In the genomic region with DNA sequence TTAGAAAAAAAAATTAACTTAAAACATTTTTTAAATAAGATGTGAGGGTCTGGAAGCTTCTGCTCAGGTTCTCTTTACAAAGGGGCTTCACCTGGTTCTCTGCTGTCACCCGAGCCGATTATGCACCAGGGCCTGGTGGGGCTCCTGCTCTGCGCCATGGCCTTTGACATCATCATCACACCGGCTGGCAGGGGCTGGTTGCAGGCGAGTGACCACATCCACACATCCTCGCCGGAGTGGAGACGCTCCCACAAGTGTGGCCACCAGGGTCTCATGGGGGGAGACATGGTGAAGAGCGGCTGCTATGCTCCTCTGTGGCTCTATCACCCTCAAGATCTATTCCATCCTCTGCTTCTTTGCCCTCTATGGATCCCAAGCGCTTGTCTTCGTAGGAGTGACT, we compare ENCODE assay signal across 18 cellular contexts. TPM values are rescaled to one million over a fixed set of nuclear protein-coding genes. Genes with fewer than 3 reads are reported as not detected.
DNase-seq lines count a peak whose midpoint lies in the region; TF ChIP-seq lines count a peak whose summit lies in the region.
"Had no signal": no experiment of that assay in that cellular context is flagged by ENCODE, and none has a peak within 500 bp of the region (broad histone marks: within the 10 kb centered on the region; RNA-seq: fewer than 3 reads in every experiment).

No MANE protein-coding gene starts in this region.

- H2AFZ ChIP-seq in neuronal stem cell (ENCODE audit: low read length), result no peak overlapping the region
- H2AFZ ChIP-seq: GM23338 had no signal

- no peak overlapping the region for H2BK5ac ChIP-seq in neuronal stem cell (ENCODE audit: low read length)

- DNase-seq in caudate nucleus (lab: John Stamatoyannopoulos, UW) (no peak), neuronal stem cell (ENCODE audit: low spot score) (no peak), substantia nigra (lab: John Stamatoyannopoulos, UW) (no peak), NCI-H146 (lab: John Stamatoyannopoulos, UW) (no peak), GM20000 (ENCODE audit: low spot score) (no peak)
- DNase-seq in NK-92 treated with Interleukin-12 subunit alpha and Interleukin-12 subunit beta, amount 100 ng/mL, for 24 hours (lab: John Stamatoyannopoulos, UW), result no peak
- no peak for DNase-seq in activated T-cell treated with anti-CD3 and anti-CD28 coated beads, Interleukin-2, amount 50 U/mL, for 48 hours
- DNase-seq: Calu3; CD4-positive, alpha-beta T cell; CD8-positive, alpha-beta memory T cell; DMS53; DMS79 treated with DMSO at 0.1 percent for 48 hours; GF-D8; H9 had no signal

- H4K8ac ChIP-seq in neuronal stem cell (ENCODE audit: low read depth, low read length), result no peak overlapping the region

- no CpG with 5 or more reads among the region's 11 CpGs for WGBS in neuronal stem cell (ENCODE audit: extremely low coverage in 2 of 2, insufficient read length in 2 of 2, insufficient replicate concordance in 1 of 2), 2 donors

- H3K27ac ChIP-seq in BLaER1 (no peak overlapping the region), caudate nucleus (ENCODE audit: low read depth, low read length) (peak overlapping the region; percentile 94), neuronal stem cell (replicated peaks; ENCODE audit: low read length) (no peak overlapping the region), substantia nigra (ENCODE audit: low read depth, low read length, poor library complexity, severe bottlenecking) (peak overlapping the region; percentile 54)
- H3K27ac ChIP-seq: 22Rv1; BLaER1 treated with 17β-estradiol and CSF1 and Interleukin-3, amounts not matched to agents 10 nM and 100 nM had no signal

- H4K20me1 ChIP-seq in BLaER1, result no peaks in the 10 kb centered on the region

- no peak overlapping the region for H3K23ac ChIP-seq in neuronal stem cell (ENCODE audit: low read depth, low read length, poor library complexity)

- no peaks in the 10 kb centered on the region for H3K79me1 ChIP-seq in neuronal stem cell (ENCODE audit: low read depth, low read length)

- H2BK15ac ChIP-seq in neuronal stem cell (ENCODE audit: low read length), result no peak overlapping the region

- H3K4ac ChIP-seq in neuronal stem cell (ENCODE audit: low read length), result no peak overlapping the region

- H2BK120ac ChIP-seq in neuronal stem cell (ENCODE audit: low read depth, low read length), result peak overlapping the region; percentile 40

- H3K18ac ChIP-seq in neuronal stem cell (ENCODE audit: low read length), result peak overlapping the region; percentile 50

- H3K27me3 ChIP-seq in BLaER1, result no peaks in the 10 kb centered on the region
- H3K27me3 ChIP-seq in neuronal stem cell (ENCODE audit: control insufficient read depth in 3 of 3, insufficient read depth in 3 of 3, low read depth in 1 of 3, low read length in 3 of 3), result peaks cover 0 to 3% (median 0%) of the 10 kb centered on the region in 3 experiments
- H3K27me3 ChIP-seq: BLaER1 treated with 17β-estradiol and CSF1 and Interleukin-3, amounts not matched to agents 10 nM and 100 nM had no signal

- H3K4me1 ChIP-seq in BLaER1 (peaks cover 51% of the 10 kb centered on the region), neuronal stem cell (ENCODE audit: control insufficient read depth in 2 of 2, insufficient read depth in 1 of 2, low read depth in 1 of 2, low read length in 2 of 2) (peaks cover 0 to 3% of the 10 kb centered on the region in 2 donors)

- H3K9ac ChIP-seq in BLaER1 (no peak overlapping the region), neuronal stem cell (ENCODE audit: low read depth, low read length, poor library complexity) (no peak overlapping the region)
- H3K9ac ChIP-seq: BLaER1 treated with 17β-estradiol and CSF1 and Interleukin-3, amounts not matched to agents 10 nM and 100 nM had no signal

- no peak overlapping the region for H2BK12ac ChIP-seq in neuronal stem cell (ENCODE audit: low read length)

- H3K36me3 ChIP-seq in BLaER1, result peaks cover 11% of the 10 kb centered on the region
- no peaks in the 10 kb centered on the region for H3K36me3 ChIP-seq in neuronal stem cell (replicated peaks in 1 of 2; ENCODE audit: control insufficient read depth in 2 of 2, insufficient read depth in 2 of 2, low read length in 2 of 2)

- peak overlapping the region; percentile 73 for H2AK5ac ChIP-seq in neuronal stem cell (ENCODE audit: low read depth, low read length)

- H3K4me2 ChIP-seq in BLaER1 (peak overlapping the region; percentile 25), neuronal stem cell (ENCODE audit: insufficient read depth, low read length, poor library complexity, severe bottlenecking) (no peak overlapping the region)
- H3K4me2 ChIP-seq: GM23338 had no signal

- no peak overlapping the region for H4K91ac ChIP-seq in neuronal stem cell (ENCODE audit: low read depth, low read length, poor library complexity)

- H3K14ac ChIP-seq in neuronal stem cell (ENCODE audit: low read length), result peak overlapping the region; percentile 76

- no peak overlapping the region for H3K4me3 ChIP-seq in BLaER1
- H3K4me3 ChIP-seq in neuronal stem cell (ENCODE audit: low read length in 2 of 2), result no peak overlapping the region
- H3K4me3 ChIP-seq: BLaER1 treated with 17β-estradiol and CSF1 and Interleukin-3, amounts not matched to agents 10 nM and 100 nM; GM23338 had no signal

- H3K9me3 ChIP-seq in BLaER1 (peaks cover 10% of the 10 kb centered on the region), neuronal stem cell (replicated peaks in 1 of 2; ENCODE audit: control insufficient read depth in 2 of 2, insufficient read depth in 1 of 2, low read depth in 1 of 2, low read length in 2 of 2) (no peaks in the 10 kb centered on the region)

- TF ChIP-seq CTCF in GM20000 (IDR thresholded peaks at IDR 0.05; ENCODE audit: extremely low read depth, missing control alignments), result no peak

RNA-seq across cellular contexts. Expression of gene MYLIP, which starts 31.9 kb away (rescaled TPM):
- 4.2 TPM for polyA plus RNA-seq in neuronal stem cell (2013, experiment 1 of 2)
- 3.9 TPM for polyA plus RNA-seq in neuronal stem cell (2013, experiment 2 of 2)

Comparison
In these comparisons a context has a peak if more than half of its experiments do, and no peak if none do; other contexts are left out.
1. H3K27ac ChIP-seq: peak in caudate nucleus (single experiment) and substantia nigra (single experiment); none in BLaER1 (single experiment) and neuronal stem cell (single experiment).